In genomic region chr6:152301021-152301805, GRCh38 we compare ENCODE assay signal across 8 cellular contexts.
DNase-seq lines count a peak whose midpoint lies in the region; ATAC-seq and TF ChIP-seq lines count a peak whose summit lies in the region.

No MANE protein-coding gene starts in this region.

- no peaks in the 10 kb centered on the region for H3K27me3 Mint-ChIP-seq in T-helper 2 cell treated with Interferon-gamma antibody and Interleukin-4, amounts not matched to agents 5 μg/mL and 100 μg/mL, for 36 hours (ENCODE audit: low read depth)

- TF ChIP-seq CTCF in WERI-Rb-1 (IDR thresholded peaks at IDR 0.05; ENCODE audit: low read depth, low read length): no peak
- no peak for TF ChIP-seq CTCF in cardiac muscle cell (IDR thresholded peaks at IDR 0.05; ENCODE audit: low read depth, low read length)

- H3K36me3 Mint-ChIP-seq in T-helper 2 cell treated with Interferon-gamma antibody and Interleukin-4, amounts not matched to agents 5 μg/mL and 100 μg/mL, for 36 hours (ENCODE audit: low read depth): peaks cover 2% of the 10 kb centered on the region

- ATAC-seq in HG02970 (IDR thresholded peaks at IDR 0.05; ENCODE audit: low FRiP score, unreplicated experiment): peak; percentile 22

- H3K4me3 Mint-ChIP-seq in T-helper 2 cell treated with Interferon-gamma antibody and Interleukin-4, amounts not matched to agents 5 μg/mL and 100 μg/mL, for 36 hours: peak overlapping the region; percentile 100

- no peak for DNase-seq in T-helper 2 cell treated with Interferon-gamma antibody and Interleukin-4, amounts not matched to agents 5 μg/mL and 100 μg/mL, for 36 hours (ENCODE audit: low spot score)
- no peak for DNase-seq in T-helper 2 cell
- DNase-seq in WERI-Rb-1: no peak
- DNase-seq in cardiac muscle cell (ENCODE audit: low read depth in 1 of 2, low spot score in 1 of 2): no peak
- DNase-seq in activated CD4-positive, alpha-beta T cell treated with anti-CD3 and anti-CD28 coated beads, Interleukin-2, amount 50 U/mL, for 48 hours: no peak
- no peak for DNase-seq in hepatic stellate cell (ENCODE audit: low spot score)

- peak overlapping the region; percentile 77 for H3K27ac ChIP-seq in WERI-Rb-1
- no peak overlapping the region for H3K27ac ChIP-seq in cardiac muscle cell

- peak overlapping the region; percentile 100 for H3K27ac Mint-ChIP-seq in T-helper 2 cell treated with Interferon-gamma antibody and Interleukin-4, amounts not matched to agents 5 μg/mL and 100 μg/mL, for 36 hours

- peak overlapping the region; percentile 86 for H3K4me3 ChIP-seq in WERI-Rb-1 (ENCODE audit: low read depth, low read length)
- peak overlapping the region; percentile 19 for H3K4me3 ChIP-seq in cardiac muscle cell
- peak overlapping the region; percentile 85 for H3K4me3 ChIP-seq in skeletal muscle satellite cell (ENCODE audit: low read length)

- no peaks in the 10 kb centered on the region for H3K9me3 ChIP-seq in WERI-Rb-1 (ENCODE audit: severe bottlenecking)
- H3K9me3 ChIP-seq in cardiac muscle cell (ENCODE audit: low read depth): no peaks in the 10 kb centered on the region
- H3K9me3 ChIP-seq in skeletal muscle satellite cell (replicated peaks; ENCODE audit: low read length): no peaks in the 10 kb centered on the region

- peaks cover 29% of the 10 kb centered on the region for H3K4me1 Mint-ChIP-seq in T-helper 2 cell treated with Interferon-gamma antibody and Interleukin-4, amounts not matched to agents 5 μg/mL and 100 μg/mL, for 36 hours (ENCODE audit: low read depth)

- H3K9ac ChIP-seq in skeletal muscle satellite cell (ENCODE audit: low read depth, low read length): peak overlapping the region; percentile 80

- H3K4me1 ChIP-seq in cardiac muscle cell (ENCODE audit: low read depth) (peaks cover 5% of the 10 kb centered on the region), skeletal muscle satellite cell (ENCODE audit: control insufficient read depth, insufficient read depth, low read length) (peaks cover 15% of the 10 kb centered on the region)

- H3K36me3 ChIP-seq in WERI-Rb-1 (no peaks in the 10 kb centered on the region), cardiac muscle cell (peaks cover 8% of the 10 kb centered on the region), skeletal muscle satellite cell (ENCODE audit: insufficient read depth, low read length) (peaks cover 23% of the 10 kb centered on the region)

- no peaks in the 10 kb centered on the region for H3K9me3 Mint-ChIP-seq in T-helper 2 cell treated with Interferon-gamma antibody and Interleukin-4, amounts not matched to agents 5 μg/mL and 100 μg/mL, for 36 hours

- peak overlapping the region; percentile 93 for H3K4me2 ChIP-seq in skeletal muscle satellite cell (ENCODE audit: low read length)

- H3K27me3 ChIP-seq in WERI-Rb-1 (ENCODE audit: insufficient read depth, low read depth, severe bottlenecking): no peaks in the 10 kb centered on the region
- no peaks in the 10 kb centered on the region for H3K27me3 ChIP-seq in cardiac muscle cell
- no peaks in the 10 kb centered on the region for H3K27me3 ChIP-seq in skeletal muscle satellite cell (ENCODE audit: control insufficient read depth, insufficient read depth, low read length)

Comparison
In these comparisons a context has a peak if more than half of its experiments do, and no peak if none do; other contexts are left out.
1. H3K4me3 ChIP-seq: peak in every context shown above with its lines; median percentile 86 in WERI-Rb-1; 85 in skeletal muscle satellite cell; 19 in cardiac muscle cell.